Comparison of ENCODE assay signal across 1 cellular context in genomic region chr7:100435401-100436304, GRCh38.
TF ChIP-seq lines count a peak whose summit lies in the region.

No MANE protein-coding gene starts in this region.

TF ChIP-seq in HepG2, 621 proteins besides CTCF, POLR2A, EP300 and RAD21 (continued from another document and continues in another):
- peak; percentile 47; the same call in 1 of the 2 replicates for TF ChIP-seq ZFP91 (CRISPR knock-in tag; IDR thresholded peaks at IDR 0.05; ENCODE audit: borderline replicate concordance)
- no peak for TF ChIP-seq ZKSCAN8 (CRISPR knock-in tag; IDR thresholded peaks at IDR 0.05; ENCODE audit: borderline replicate concordance)
- peak; percentile 30; the same call in 1 of the 2 replicates for TF ChIP-seq HOXA3 (CRISPR knock-in tag; IDR thresholded peaks at IDR 0.05)
- TF ChIP-seq DBP (CRISPR knock-in tag; IDR thresholded peaks at IDR 0.05; ENCODE audit: not compliant biosample characterization), result no peak
- TF ChIP-seq ZNF18 (CRISPR knock-in tag; IDR thresholded peaks at IDR 0.05; ENCODE audit: insufficient replicate concordance), result no peak
- 0 out of 2 replicates have a peak, but pooled peaks have one; percentile 7 for TF ChIP-seq HNF4A (CRISPR knock-in tag; IDR thresholded peaks at IDR 0.05)
- TF ChIP-seq PITX1 (CRISPR knock-in tag; IDR thresholded peaks at IDR 0.05), result 0 out of 2 replicates have a peak, but pooled peaks have one; percentile 22
- no peak for TF ChIP-seq ZNF562 (CRISPR knock-in tag; IDR thresholded peaks at IDR 0.05; ENCODE audit: borderline replicate concordance)
- TF ChIP-seq RBFOX2 (IDR thresholded peaks at IDR 0.05; ENCODE audit: low read depth, low read length), result peak; percentile 95
- no peak for TF ChIP-seq NCOR1 (IDR thresholded peaks at IDR 0.05; ENCODE audit: borderline replicate concordance, low read length)
- TF ChIP-seq ZBTB7B (CRISPR knock-in tag; IDR thresholded peaks at IDR 0.05), result no peak
- 0 out of 2 replicates have a peak, but pooled peaks have one; percentile 49 for TF ChIP-seq ZNF563 (CRISPR knock-in tag; IDR thresholded peaks at IDR 0.05)
- TF ChIP-seq THYN1 (CRISPR knock-in tag; IDR thresholded peaks at IDR 0.05; ENCODE audit: borderline replicate concordance, low read depth), result 0 out of 2 replicates have a peak, but pooled peaks have one; percentile 22
- peak; percentile 25; the same call in 1 of the 2 replicates for TF ChIP-seq ZFYVE20 (CRISPR knock-in tag; IDR thresholded peaks at IDR 0.05; ENCODE audit: borderline replicate concordance, low read depth)
- TF ChIP-seq KLF15 (CRISPR knock-in tag; IDR thresholded peaks at IDR 0.05; ENCODE audit: borderline replicate concordance), result no peak
- TF ChIP-seq AFF4 (CRISPR knock-in tag; IDR thresholded peaks at IDR 0.05), result no peak
- no peak for TF ChIP-seq REST (IDR thresholded peaks at IDR 0.05; ENCODE audit: borderline replicate concordance in 1 of 2, low read depth in 1 of 2, low read length in 2 of 2)
- 0 out of 2 replicates have a peak, but pooled peaks have one; percentile 0 for TF ChIP-seq ZNF784 (CRISPR knock-in tag; IDR thresholded peaks at IDR 0.05; ENCODE audit: borderline replicate concordance)
- no peak for TF ChIP-seq HOXA7 (CRISPR knock-in tag; IDR thresholded peaks at IDR 0.05)
- peak; percentile 69; the same call in 1 of the 2 replicates for TF ChIP-seq ZNF354B (CRISPR knock-in tag; IDR thresholded peaks at IDR 0.05)
- TF ChIP-seq TAF15 (IDR thresholded peaks at IDR 0.05; ENCODE audit: low read depth, low read length, poor library complexity, severe bottlenecking), result no peak
- peak; percentile 2; the same call in 1 of the 2 replicates for TF ChIP-seq PATZ1 (CRISPR knock-in tag; IDR thresholded peaks at IDR 0.05)
- no peak for TF ChIP-seq NR2F6 (IDR thresholded peaks at IDR 0.05)
- no peak for TF ChIP-seq NR2F6 (CRISPR knock-in tag; IDR thresholded peaks at IDR 0.05)
- TF ChIP-seq ZNF253 (CRISPR knock-in tag; IDR thresholded peaks at IDR 0.05; ENCODE audit: borderline replicate concordance), result no peak
- peak; percentile 86; the same call in 1 of the 2 replicates for TF ChIP-seq UBTF (CRISPR knock-in tag; IDR thresholded peaks at IDR 0.05)
- TF ChIP-seq MLLT10 (CRISPR knock-in tag; IDR thresholded peaks at IDR 0.05), result no peak
- TF ChIP-seq ZNF687 (CRISPR knock-in tag; IDR thresholded peaks at IDR 0.05), result peak; percentile 84
- TF ChIP-seq NFIC (IDR thresholded peaks at IDR 0.05; ENCODE audit: low read length), result no peak
- no peak for TF ChIP-seq ATF6 (CRISPR knock-in tag; conservative IDR thresholded peaks at IDR 0.05)
